25 cellular contexts compared by ENCODE assay signal in genomic region chr2:77552956-77553355, GRCh38. TPM values are rescaled to one million over a fixed set of nuclear protein-coding genes. Genes with fewer than 3 reads are reported as not detected.
A peak's percentile ranks its signal among the peaks of the same experiment; 100 is the strongest.
DNase-seq lines count a peak whose midpoint lies in the region; ATAC-seq and TF ChIP-seq lines count a peak whose summit lies in the region.
"Had no signal": no experiment of that assay in that cellular context is flagged by ENCODE, and none has a peak within 500 bp of the region (broad histone marks: within the 10 kb centered on the region; RNA-seq: fewer than 3 reads in every experiment).

No MANE protein-coding gene starts in this region.

- peak; percentile 16; the same call in 1 of the 2 replicates for TF ChIP-seq EP300 in Ishikawa (IDR thresholded peaks at IDR 0.05; ENCODE audit: borderline replicate concordance)

- H3F3A ChIP-seq in neural progenitor cell (ENCODE audit: low read depth) = no peaks in the 10 kb centered on the region

- TF ChIP-seq CTCF in endodermal cell (conservative IDR thresholded peaks at IDR 0.05) (no peak), neural progenitor cell (IDR thresholded peaks at IDR 0.05) (no peak)

- no peak overlapping the region for H3K27ac ChIP-seq in endodermal cell (ENCODE audit: low read depth, low read length)
- no peak overlapping the region for H3K27ac ChIP-seq in neural progenitor cell
- H3K27ac ChIP-seq: prostate gland, tibial artery had no signal

- DNase-seq in D341Med (ENCODE audit: low spot score) (peak; percentile 47), endodermal cell (no peak), neural progenitor cell (ENCODE audit: low spot score) (peak; percentile 61), NOMO-1 (lab: John Stamatoyannopoulos, UW; ENCODE audit: unreplicated experiment in 2 of 2) (no peak), pons (ENCODE audit: low spot score) (no peak)
- DNase-seq in stimulated activated naive CD8-positive, alpha-beta T cell treated with anti-CD3 and anti-CD28 coated beads, Interleukin-15, amount 100 ng/mL, for 72 hours = no peak
- DNase-seq: activated CD4-positive, CD25-positive, alpha-beta regulatory T cell; activated CD8-positive, alpha-beta T cell treated with anti-CD3 and anti-CD28 coated beads, Interleukin-2, amount 10 ng/mL, durations not matched to agents 7 days and 5 days; activated naive CD4-positive, alpha-beta T cell; activated T-cell treated with anti-CD3 and anti-CD28 coated beads, Interleukin-2, amount 50 U/mL, for 1 hour; caudate nucleus; Kasumi-1; kidney; mesendoderm; naive thymus-derived CD8-positive, alpha-beta T cell; NCI-H748 treated with DMSO at 0.1 percent for 48 hours; small intestine; stimulated activated naive CD4-positive, alpha-beta T cell; T-helper 2 cell; tibial artery had no signal

- peaks cover 13% of the 10 kb centered on the region for H3K36me3 Mint-ChIP-seq in endodermal cell (ENCODE audit: low read depth)
- peaks cover 6% of the 10 kb centered on the region for H3K36me3 Mint-ChIP-seq in neural progenitor cell
- H3K36me3 Mint-ChIP-seq: naive thymus-derived CD8-positive, alpha-beta T cell had no signal

- WGBS in endodermal cell (ENCODE audit: insufficient coverage in 1 of 2, insufficient read length in 1 of 2), 2 experiments = 65 to 98% methylated on average over 2 of the region's 2 CpGs

- H3K9me3 Mint-ChIP-seq in endodermal cell (peaks cover 16% of the 10 kb centered on the region), neural progenitor cell (peaks cover 9% of the 10 kb centered on the region)
- peaks cover 8 to 9% of the 10 kb centered on the region in 2 donors for H3K9me3 Mint-ChIP-seq in stimulated activated naive CD8-positive, alpha-beta T cell treated with anti-CD3 and anti-CD28 coated beads, Interleukin-15, amount 100 ng/mL, for 72 hours

- H3K27ac Mint-ChIP-seq in endodermal cell (peak overlapping the region; percentile 16), neural progenitor cell (peak overlapping the region; percentile 72)
- H3K27ac Mint-ChIP-seq in stimulated activated naive CD8-positive, alpha-beta T cell treated with anti-CD3 and anti-CD28 coated beads, Interleukin-15, amount 100 ng/mL, for 72 hours = no peak overlapping the region
- H3K27ac Mint-ChIP-seq: activated CD8-positive, alpha-beta T cell treated with anti-CD3 and anti-CD28 coated beads, Interleukin-2, amount 10 ng/mL, durations not matched to agents 7 days and 5 days; naive thymus-derived CD8-positive, alpha-beta T cell had no signal

- TF ChIP-seq RAD21 in Ishikawa (IDR thresholded peaks at IDR 0.05; ENCODE audit: low read depth) = no peak

- H3K27me3 ChIP-seq in endodermal cell (ENCODE audit: control insufficient read depth, insufficient read depth, low read length, poor library complexity, severe bottlenecking) (no peaks in the 10 kb centered on the region), neural progenitor cell (no peaks in the 10 kb centered on the region)
- H3K27me3 ChIP-seq: tibial artery had no signal

- no peak for ATAC-seq in GM21717 (IDR thresholded peaks at IDR 0.05; ENCODE audit: unreplicated experiment)
- ATAC-seq in stimulated activated naive CD8-positive, alpha-beta T cell treated with anti-CD3 and anti-CD28 coated beads, Interleukin-15, amount 100 ng/mL, for 72 hours = no peak
- ATAC-seq: activated CD8-positive, alpha-beta T cell treated with anti-CD3 and anti-CD28 coated beads, Interleukin-2, amount 10 ng/mL, durations not matched to agents 7 days and 5 days; naive thymus-derived CD8-positive, alpha-beta T cell; Panc1 had no signal

- no peak overlapping the region for H3K4me3 Mint-ChIP-seq in endodermal cell
- no peak overlapping the region for H3K4me3 Mint-ChIP-seq in neural progenitor cell
- no peak overlapping the region for H3K4me3 Mint-ChIP-seq in stimulated activated naive CD8-positive, alpha-beta T cell treated with anti-CD3 and anti-CD28 coated beads, Interleukin-15, amount 100 ng/mL, for 72 hours
- H3K4me3 Mint-ChIP-seq: activated CD8-positive, alpha-beta T cell treated with anti-CD3 and anti-CD28 coated beads, Interleukin-2, amount 10 ng/mL, durations not matched to agents 7 days and 5 days; naive thymus-derived CD8-positive, alpha-beta T cell had no signal

- H3K4me1 Mint-ChIP-seq in endodermal cell (no peaks in the 10 kb centered on the region), neural progenitor cell (peaks cover 5% of the 10 kb centered on the region)
- H3K4me1 Mint-ChIP-seq in stimulated activated naive CD8-positive, alpha-beta T cell treated with anti-CD3 and anti-CD28 coated beads, Interleukin-15, amount 100 ng/mL, for 72 hours = no peaks in the 10 kb centered on the region

- H3K9me3 ChIP-seq in endodermal cell (ENCODE audit: control insufficient read depth, low read length) (no peaks in the 10 kb centered on the region), neural progenitor cell (ENCODE audit: low read depth) (no peaks in the 10 kb centered on the region)
- H3K9me3 ChIP-seq: prostate gland, tibial artery had no signal

- no peak overlapping the region for H3K4me2 ChIP-seq in neural progenitor cell

- peaks cover 5% of the 10 kb centered on the region for H3K79me2 ChIP-seq in neural progenitor cell (ENCODE audit: low read depth)

- H3K36me3 ChIP-seq in endodermal cell (ENCODE audit: control insufficient read depth, insufficient read depth, low read length) = no peaks in the 10 kb centered on the region
- no peaks in the 10 kb centered on the region for H3K36me3 ChIP-seq in neural progenitor cell
- H3K36me3 ChIP-seq: prostate gland, tibial artery had no signal

- H2AFZ ChIP-seq in neural progenitor cell (replicated peaks) = no peak overlapping the region

- H3K27me3 Mint-ChIP-seq in endodermal cell (ENCODE audit: insufficient read depth) (no peaks in the 10 kb centered on the region), neural progenitor cell (ENCODE audit: insufficient read depth, low read depth) (no peaks in the 10 kb centered on the region)
- no peaks in the 10 kb centered on the region for H3K27me3 Mint-ChIP-seq in stimulated activated naive CD8-positive, alpha-beta T cell treated with anti-CD3 and anti-CD28 coated beads, Interleukin-15, amount 100 ng/mL, for 72 hours
- H3K27me3 Mint-ChIP-seq: naive thymus-derived CD8-positive, alpha-beta T cell had no signal

- H3K4me3 ChIP-seq in endodermal cell (ENCODE audit: low read length) = no peak overlapping the region
- H3K4me3 ChIP-seq in neural progenitor cell = no peak overlapping the region
- H3K4me3 ChIP-seq: prostate gland, tibial artery had no signal

- H3K4me1 ChIP-seq in endodermal cell (ENCODE audit: control insufficient read depth, insufficient read depth, low read length) (no peaks in the 10 kb centered on the region), neural progenitor cell (no peaks in the 10 kb centered on the region)
- H3K4me1 ChIP-seq: prostate gland, tibial artery had no signal

- no peak overlapping the region for H3K9ac ChIP-seq in endodermal cell (ENCODE audit: extremely low read depth, low read length, poor library complexity, severe bottlenecking)
- H3K9ac ChIP-seq in neural progenitor cell = no peak overlapping the region

- no peaks in the 10 kb centered on the region for H4K20me1 ChIP-seq in neural progenitor cell (ENCODE audit: low read depth)

TF ChIP-seq in Ishikawa, 13 proteins besides CTCF, POLR2A, EP300 and RAD21:
- TF ChIP-seq REST (IDR thresholded peaks at IDR 0.05; ENCODE audit: low read depth) = no peak
- peak; percentile 39; the same call in 1 of the 2 replicates for TF ChIP-seq TEAD4 (IDR thresholded peaks at IDR 0.05)
- peak; percentile 45; the same call in 1 of the 2 replicates for TF ChIP-seq EGR1 (IDR thresholded peaks at IDR 0.05)
- peak; percentile 31; the same call in 1 of the 2 replicates for TF ChIP-seq TCF12 (IDR thresholded peaks at IDR 0.05; ENCODE audit: low read depth)
- 0 out of 2 replicates have a peak, but pooled peaks have one; percentile 13 for TF ChIP-seq NFIC (IDR thresholded peaks at IDR 0.05)

RNA-seq across cellular contexts. Expression of gene LRRTM4, which starts 30.8 kb away (rescaled TPM):
- 10 to 100 TPM in 1 of 2 donors, 1 to 10 TPM in 1; 7.0 to 21.1 TPM for total RNA-seq in endodermal cell
- polyA plus RNA-seq in endodermal cell (2013, experiment 1 of 2) = 6.9 TPM
- polyA plus RNA-seq in endodermal cell (2013, experiment 2 of 2) = 6.8 TPM
- total RNA-seq in neural progenitor cell (ENCODE audit: low replicate concordance) = 17.3 and 20.4 TPM in 2 replicates
- total RNA-seq: activated CD8-positive, alpha-beta T cell treated with anti-CD3 and anti-CD28 coated beads, Interleukin-2, amount 10 ng/mL, durations not matched to agents 7 days and 5 days; naive thymus-derived CD8-positive, alpha-beta T cell had no signal
- polyA plus RNA-seq: esophagus; naive thymus-derived CD8-positive, alpha-beta T cell had no signal

Comparison
In these comparisons a context has a peak if more than half of its experiments do, and no peak if none do; other contexts are left out.
1. DNase-seq: peak in D341Med (single experiment) and neural progenitor cell (single experiment); none in endodermal cell (single experiment), NOMO-1 (0 of 2), pons (single experiment) and stimulated activated naive CD8-positive, alpha-beta T cell treated with anti-CD3 and anti-CD28 coated beads, Interleukin-15, amount 100 ng/mL, for 72 hours (0 of 2).
2. H3K27ac Mint-ChIP-seq: peak in endodermal cell (single experiment) and neural progenitor cell (single experiment); none in stimulated activated naive CD8-positive, alpha-beta T cell treated with anti-CD3 and anti-CD28 coated beads, Interleukin-15, amount 100 ng/mL, for 72 hours (0 of 2).